ENCODE assay signal across 8 cellular contexts in genomic region chr19:29714371-29714952, GRCh38. TPM values are rescaled to one million over a fixed set of nuclear protein-coding genes. Genes with fewer than 3 reads are reported as not detected.
A peak's percentile ranks its signal among the peaks of the same experiment; 100 is the strongest.
DNase-seq lines count a peak whose midpoint lies in the region; ATAC-seq and TF ChIP-seq lines count a peak whose summit lies in the region.

No MANE protein-coding gene starts in this region.

- H3K4me1 Mint-ChIP-seq in activated CD8-positive, alpha-beta memory T cell treated with anti-CD3 and anti-CD28 coated beads, Interleukin-2, amount 10 ng/mL, durations not matched to agents 7 days and 5 days = peaks cover 58% of the 10 kb centered on the region

- peak; percentile 0 for ATAC-seq in Right ventricle myocardium superior (ENCODE audit: poor library complexity)
- ATAC-seq in HG03378 (IDR thresholded peaks at IDR 0.05; ENCODE audit: unreplicated experiment) = peak; percentile 19
- ATAC-seq in activated CD8-positive, alpha-beta memory T cell treated with anti-CD3 and anti-CD28 coated beads, Interleukin-2, amount 10 ng/mL, durations not matched to agents 7 days and 5 days = peak; percentile 37

- H3K4me3 ChIP-seq in fibroblast of the aortic adventitia (ENCODE audit: low read depth, low read length) (peak overlapping the region; percentile 82), retinal pigment epithelial cell (ENCODE audit: low read length) (peak overlapping the region; percentile 80)

- peak overlapping the region; percentile 92 for H3K27ac Mint-ChIP-seq in activated CD8-positive, alpha-beta memory T cell treated with anti-CD3 and anti-CD28 coated beads, Interleukin-2, amount 10 ng/mL, durations not matched to agents 7 days and 5 days

- peak overlapping the region; percentile 92 for H3K4me3 Mint-ChIP-seq in activated CD8-positive, alpha-beta memory T cell treated with anti-CD3 and anti-CD28 coated beads, Interleukin-2, amount 10 ng/mL, durations not matched to agents 7 days and 5 days

- peaks cover 22% of the 10 kb centered on the region for H3K36me3 Mint-ChIP-seq in activated CD8-positive, alpha-beta memory T cell treated with anti-CD3 and anti-CD28 coated beads, Interleukin-2, amount 10 ng/mL, durations not matched to agents 7 days and 5 days

- DNase-seq in Right ventricle myocardium superior (no peak), cardiac septum (ENCODE audit: low spot score) (no peak), fibroblast of the aortic adventitia (ENCODE audit: low read depth) (no peak), retinal pigment epithelial cell (ENCODE audit: low read depth) (no peak), occipital lobe (lab: John Stamatoyannopoulos, UW) (no peak), NOMO-1 (lab: John Stamatoyannopoulos, UW; ENCODE audit: unreplicated experiment in 2 of 2) (no peak)
- DNase-seq in activated CD8-positive, alpha-beta memory T cell treated with anti-CD3 and anti-CD28 coated beads, Interleukin-2, amount 10 ng/mL, durations not matched to agents 7 days and 5 days = no peak

- CTCF ChIA-PET in activated CD8-positive, alpha-beta memory T cell treated with anti-CD3 and anti-CD28 coated beads, Interleukin-2, amount 10 ng/mL, durations not matched to agents 7 days and 5 days (lab: Charles Lee) = interaction anchor here (0.9 to 10.3 kb wide), 18 partner anchors 8 to 454 kb away, joined by 3 to 193 read pairs (median 4); partner anchors contain the start of genes PLEKHF1 and POP4

- TF ChIP-seq CTCF in fibroblast of the aortic adventitia (IDR thresholded peaks at IDR 0.05; ENCODE audit: insufficient read depth, low read length) (no peak), retinal pigment epithelial cell (conservative IDR thresholded peaks at IDR 0.05; ENCODE audit: low read depth, low read length) (no peak)

- no peaks in the 10 kb centered on the region for H3K9me3 Mint-ChIP-seq in activated CD8-positive, alpha-beta memory T cell treated with anti-CD3 and anti-CD28 coated beads, Interleukin-2, amount 10 ng/mL, durations not matched to agents 7 days and 5 days (ENCODE audit: low read depth)

- no peaks in the 10 kb centered on the region for H3K27me3 Mint-ChIP-seq in activated CD8-positive, alpha-beta memory T cell treated with anti-CD3 and anti-CD28 coated beads, Interleukin-2, amount 10 ng/mL, durations not matched to agents 7 days and 5 days

- intact Hi-C loops in Right ventricle myocardium superior (cut with DNase I) = no loop called here
- intact Hi-C loops in cardiac septum (cut with DNase I) = loop anchor here (2.0 kb wide), 1 partner anchor 50 kb away; the partner anchor contains the start of gene PLEKHF1

RNA-seq across cellular contexts. Expression of gene C19orf12, which starts 0.6 kb away (rescaled TPM):
- total RNA-seq in Right ventricle myocardium superior (59.9 TPM), cardiac septum (38.0 TPM), fibroblast of the aortic adventitia (ENCODE audit: low replicate concordance) (10.1 and 24.0 TPM in 2 replicates), occipital lobe (40.2 TPM)
- 10 to 100 TPM; 43.6 to 44.1 TPM for total RNA-seq in activated CD8-positive, alpha-beta memory T cell treated with anti-CD3 and anti-CD28 coated beads, Interleukin-2, amount 10 ng/mL, durations not matched to agents 7 days and 5 days

RNA-seq across cellular contexts. Expression of gene PLEKHF1, which starts 49.2 kb away (rescaled TPM):
- total RNA-seq in Right ventricle myocardium superior (39.9 TPM), cardiac septum (9.5 TPM), fibroblast of the aortic adventitia (ENCODE audit: low replicate concordance) (29.4 and 49.8 TPM in 2 replicates), occipital lobe (1.9 TPM)
- 10 to 100 TPM; 42.4 to 64.1 TPM for total RNA-seq in activated CD8-positive, alpha-beta memory T cell treated with anti-CD3 and anti-CD28 coated beads, Interleukin-2, amount 10 ng/mL, durations not matched to agents 7 days and 5 days
